8 cellular contexts compared by ENCODE assay signal in the genomic region with DNA sequence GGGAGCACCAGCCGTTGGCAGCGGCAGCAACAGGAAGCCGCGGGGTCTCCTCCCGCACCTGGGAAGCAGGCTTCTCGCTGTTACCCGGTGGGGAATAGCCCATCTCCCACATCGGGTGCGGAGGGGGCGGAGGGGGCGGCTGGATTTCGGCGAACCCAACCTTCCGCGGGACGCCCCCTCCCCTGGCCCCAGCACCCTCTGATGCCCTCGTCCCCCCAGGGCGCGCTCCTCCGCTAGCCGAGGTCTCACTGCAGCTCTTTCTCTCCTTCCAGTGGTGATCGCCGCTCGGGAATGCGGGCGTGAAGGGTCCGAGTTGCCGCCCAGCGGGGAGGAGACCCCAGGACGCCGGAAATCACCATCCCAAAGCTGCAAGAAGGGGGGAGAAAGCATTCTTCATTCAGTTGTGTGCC. TPM values are rescaled to one million over a fixed set of nuclear protein-coding genes. Genes with fewer than 3 reads are reported as not detected.
DNase-seq lines count a peak whose midpoint lies in the region; ATAC-seq, FAIRE-seq and TF ChIP-seq lines count a peak whose summit lies in the region.

No MANE protein-coding gene starts in this region.

- H3K27me3 Mint-ChIP-seq in CD8-positive, alpha-beta memory T cell: peaks cover 18 to 36% of the 10 kb centered on the region in 2 donors
- H3K27me3 Mint-ChIP-seq in activated T-helper 17 cell treated with anti-CD3 and anti-CD28 coated beads, Interleukin-2, amount 50 U/mL, for 72 hours: peaks cover 6% of the 10 kb centered on the region

- no peaks in the 10 kb centered on the region for H3K9me3 ChIP-seq in CD8-positive, alpha-beta memory T cell (ENCODE audit: low read length)
- no peaks in the 10 kb centered on the region for H3K9me3 ChIP-seq in iPS DF 6.9 (ENCODE audit: control insufficient read depth, insufficient read depth, low read length)

- H3K4me1 ChIP-seq in CD8-positive, alpha-beta memory T cell (ENCODE audit: insufficient read depth, low read length): peaks cover 18% of the 10 kb centered on the region
- H3K4me1 ChIP-seq in iPS DF 6.9 (ENCODE audit: control insufficient read depth, insufficient read depth, low read length): peaks cover 3% of the 10 kb centered on the region; the same call in 1 of the 2 replicates

- no peaks in the 10 kb centered on the region for H3K36me3 ChIP-seq in CD8-positive, alpha-beta memory T cell (ENCODE audit: insufficient read depth, low read length)
- H3K36me3 ChIP-seq in iPS DF 6.9 (ENCODE audit: control insufficient read depth, insufficient read depth, low read length): no peaks in the 10 kb centered on the region

- no CpG with 5 or more reads among the region's 31 CpGs for WGBS in iPS DF 6.9 (ENCODE audit: insufficient coverage, insufficient read length)

- peak overlapping the region in 7 of 8 donors; percentile 65 to 91 (median 81) for H3K27ac Mint-ChIP-seq in CD8-positive, alpha-beta memory T cell
- H3K27ac Mint-ChIP-seq in activated T-helper 17 cell treated with anti-CD3 and anti-CD28 coated beads, Interleukin-2, amount 50 U/mL, for 72 hours: peak overlapping the region; percentile 73

- H3K9me3 Mint-ChIP-seq in CD8-positive, alpha-beta memory T cell: peaks cover 3 to 6% (median 5%) of the 10 kb centered on the region in 5 donors
- peaks cover 1% of the 10 kb centered on the region for H3K9me3 Mint-ChIP-seq in activated T-helper 17 cell treated with anti-CD3 and anti-CD28 coated beads, Interleukin-2, amount 50 U/mL, for 72 hours

- FAIRE-seq in H54 (lab: Jason Lieb, UNC): no peak

- TF ChIP-seq POLR2A in H54 (IDR thresholded peaks at IDR 0.05; ENCODE audit: low read depth, low read length): no peak

- peaks cover 3 to 9% (median 5%) of the 10 kb centered on the region in 3 donors for H3K36me3 Mint-ChIP-seq in CD8-positive, alpha-beta memory T cell
- no peaks in the 10 kb centered on the region for H3K36me3 Mint-ChIP-seq in activated T-helper 17 cell treated with anti-CD3 and anti-CD28 coated beads, Interleukin-2, amount 50 U/mL, for 72 hours (ENCODE audit: low read depth)

- H3K27me3 ChIP-seq in CD8-positive, alpha-beta memory T cell (ENCODE audit: insufficient read depth, low read length, poor library complexity, severe bottlenecking): peaks cover 12% of the 10 kb centered on the region
- H3K27me3 ChIP-seq in iPS DF 6.9 (ENCODE audit: control insufficient read depth, insufficient read depth, low read length): no peaks in the 10 kb centered on the region

- peaks cover 16 to 23% (median 16%) of the 10 kb centered on the region in 3 donors for H3K4me1 Mint-ChIP-seq in CD8-positive, alpha-beta memory T cell
- no peaks in the 10 kb centered on the region for H3K4me1 Mint-ChIP-seq in activated T-helper 17 cell treated with anti-CD3 and anti-CD28 coated beads, Interleukin-2, amount 50 U/mL, for 72 hours

- peak overlapping the region; percentile 81 for H3K4me3 ChIP-seq in CD8-positive, alpha-beta memory T cell (ENCODE audit: low read length)
- H3K4me3 ChIP-seq in iPS DF 6.9 (ENCODE audit: low read length) (peak overlapping the region; percentile 92; the same call in 1 of the 2 replicates), skeletal muscle cell (ENCODE audit: low read depth, low read length) (peak overlapping the region; percentile 68)

- peak overlapping the region; percentile 90 to 98 (median 93) for H3K4me3 Mint-ChIP-seq in CD8-positive, alpha-beta memory T cell
- H3K4me3 Mint-ChIP-seq in activated T-helper 17 cell treated with anti-CD3 and anti-CD28 coated beads, Interleukin-2, amount 50 U/mL, for 72 hours: peak overlapping the region; percentile 92

- POLR2A ChIA-PET in CD8-positive, alpha-beta memory T cell (lab: Charles Lee): interaction anchor here (0.7 to 2.0 kb wide), 6 partner anchors 57 to 1415 kb away, joined by 3 to 12 read pairs (median 4); a partner anchor contains a TSS

- ATAC-seq in HG02759 (IDR thresholded peaks at IDR 0.05; ENCODE audit: unreplicated experiment): peak; percentile 1
- ATAC-seq in activated T-helper 17 cell treated with anti-CD3 and anti-CD28 coated beads, Interleukin-2, amount 50 U/mL, for 72 hours (replicated peaks): no peak
- no peak for ATAC-seq in GM19035 (IDR thresholded peaks at IDR 0.05; ENCODE audit: unreplicated experiment)

- peak in 1 of 5 donors; percentile 32 for DNase-seq in CD8-positive, alpha-beta memory T cell
- DNase-seq in iPS DF 6.9 (ENCODE audit: low read depth, low spot score) (no peak), skeletal muscle cell (ENCODE audit: low read depth) (no peak), H54 (ENCODE audit: insufficient read length, low spot score) (no peak), NCI-H2196 (lab: John Stamatoyannopoulos, UW; ENCODE audit: unreplicated experiment) (no peak)

- CTCF ChIA-PET in CD8-positive, alpha-beta memory T cell (lab: Charles Lee): interaction anchor here (0.9 to 7.6 kb wide), 4 partner anchors 70 to 417 kb away, joined by 3 to 114 read pairs (median 4); no protein-coding TSS in a partner anchor

- peak overlapping the region; percentile 34 for H3K27ac ChIP-seq in CD8-positive, alpha-beta memory T cell (ENCODE audit: low read depth, low read length)
- no peak overlapping the region for H3K27ac ChIP-seq in iPS DF 6.9 (ENCODE audit: low read length)

RNA-seq across cellular contexts. Expression of a gene that starts 0.3 kb away (rescaled TPM):
- 1 to 10 TPM; 2.4 to 2.7 TPM for total RNA-seq in CD8-positive, alpha-beta memory T cell
- polyA plus RNA-seq in CD8-positive, alpha-beta memory T cell: not detected
- total RNA-seq in activated T-helper 17 cell treated with anti-CD3 and anti-CD28 coated beads, Interleukin-2, amount 50 U/mL, for 72 hours: 1 to 10 TPM; 3.2 to 4.4 TPM

RNA-seq across cellular contexts. Expression of a gene that starts 57.5 kb away (rescaled TPM):
- total RNA-seq in CD8-positive, alpha-beta memory T cell: 10 to 100 TPM; 13.3 to 15.3 TPM
- polyA plus RNA-seq in CD8-positive, alpha-beta memory T cell: 27.3 TPM
- 10 to 100 TPM; 12.3 to 13.5 TPM for total RNA-seq in activated T-helper 17 cell treated with anti-CD3 and anti-CD28 coated beads, Interleukin-2, amount 50 U/mL, for 72 hours
